21 cellular contexts compared by ENCODE assay signal in genomic region chr2:129117427-129117826, GRCh38.
A peak's percentile ranks its signal among the peaks of the same experiment; 100 is the strongest.
DNase-seq lines count a peak whose midpoint lies in the region; ATAC-seq and TF ChIP-seq lines count a peak whose summit lies in the region.
"Had no signal": no experiment of that assay in that cellular context is flagged by ENCODE, and none has a peak within 500 bp of the region (broad histone marks: within the 10 kb centered on the region; RNA-seq: fewer than 3 reads in every experiment).

No MANE protein-coding gene starts in this region.

- no peak for ATAC-seq in GM19328 (IDR thresholded peaks at IDR 0.05; ENCODE audit: unreplicated experiment)
- ATAC-seq: GM23338 had no signal

- H2AK5ac ChIP-seq in neuronal stem cell (ENCODE audit: low read depth, low read length), result no peak overlapping the region

- no CpG with 5 or more reads among the region's 2 CpGs for WGBS in neuronal stem cell (ENCODE audit: extremely low coverage in 2 of 2, insufficient read length in 2 of 2, insufficient replicate concordance in 1 of 2), 2 donors

- H3K14ac ChIP-seq in neuronal stem cell (ENCODE audit: low read length), result no peak overlapping the region

- H3K9ac ChIP-seq in neuronal stem cell (ENCODE audit: low read depth, low read length, poor library complexity), result no peak overlapping the region
- H3K9ac ChIP-seq: BLaER1 treated with 17β-estradiol and CSF1 and Interleukin-3, amounts not matched to agents 10 nM and 100 nM had no signal

- DNase-seq in astrocyte of the hippocampus (ENCODE audit: low read depth, low spot score) (peak; percentile 93), fibroblast of pulmonary artery (ENCODE audit: low read depth) (peak; percentile 29), neuronal stem cell (ENCODE audit: low spot score) (no peak), stromal cell of bone marrow (ENCODE audit: low read depth) (peak; percentile 3), HUDEP-2 (lab: John Stamatoyannopoulos, UW; ENCODE audit: unreplicated experiment in 76 of 76) (no peak), GM19238 (ENCODE audit: insufficient read length, low spot score) (no peak), NCI-H1105 treated with DMSO at 0.1 percent for 48 hours (lab: John Stamatoyannopoulos, UW) (no peak)
- DNase-seq: CD8-positive, alpha-beta memory T cell; DMS53; EL; HCEC 1CT; Karpas-422; MG63; NCI-H1092; NCI-H524; NCI-H82; SHP77 had no signal

- no peak overlapping the region for H2BK12ac ChIP-seq in neuronal stem cell (ENCODE audit: low read length)

- H3K79me1 ChIP-seq in neuronal stem cell (ENCODE audit: low read depth, low read length), result no peaks in the 10 kb centered on the region

- H3K4ac ChIP-seq in neuronal stem cell (ENCODE audit: low read length), result no peak overlapping the region

- no peak overlapping the region for H2BK120ac ChIP-seq in neuronal stem cell (ENCODE audit: low read depth, low read length)

- H2AFZ ChIP-seq in neuronal stem cell (ENCODE audit: low read length), result peak overlapping the region; percentile 23
- H2AFZ ChIP-seq: GM23338 had no signal

- no peak overlapping the region for H2BK5ac ChIP-seq in neuronal stem cell (ENCODE audit: low read length)

- H3K4me3 ChIP-seq in fibroblast of pulmonary artery (replicated peaks; ENCODE audit: low read depth, low read length) (no peak overlapping the region), neuronal stem cell (ENCODE audit: low read length in 2 of 2) (no peak overlapping the region)
- H3K4me3 ChIP-seq: BLaER1 treated with 17β-estradiol and CSF1 and Interleukin-3, amounts not matched to agents 10 nM and 100 nM; GM12878; GM23338; MG63 had no signal

- H3K18ac ChIP-seq in neuronal stem cell (ENCODE audit: low read length), result peak overlapping the region; percentile 48

- no peak overlapping the region for H3K23ac ChIP-seq in neuronal stem cell (ENCODE audit: low read depth, low read length, poor library complexity)

- no peak overlapping the region for H4K8ac ChIP-seq in neuronal stem cell (ENCODE audit: low read depth, low read length)

- no peak overlapping the region for H2BK15ac ChIP-seq in neuronal stem cell (ENCODE audit: low read length)

- peaks cover 0 to 1% of the 10 kb centered on the region in 2 donors for H3K9me3 ChIP-seq in neuronal stem cell (replicated peaks in 1 of 2; ENCODE audit: control insufficient read depth in 2 of 2, insufficient read depth in 1 of 2, low read depth in 1 of 2, low read length in 2 of 2)
- H3K9me3 ChIP-seq: BLaER1 treated with 17β-estradiol and CSF1 and Interleukin-3, amounts not matched to agents 10 nM and 100 nM; MG63 had no signal

- no peak overlapping the region for H3K4me2 ChIP-seq in neuronal stem cell (ENCODE audit: insufficient read depth, low read length, poor library complexity, severe bottlenecking)
- H3K4me2 ChIP-seq: BLaER1 treated with 17β-estradiol and CSF1 and Interleukin-3, amounts not matched to agents 10 nM and 100 nM; GM23338 had no signal

- no peak overlapping the region for H4K91ac ChIP-seq in neuronal stem cell (ENCODE audit: low read depth, low read length, poor library complexity)

- H3K27me3 ChIP-seq in neuronal stem cell (ENCODE audit: control insufficient read depth in 3 of 3, insufficient read depth in 3 of 3, low read depth in 1 of 3, low read length in 3 of 3), result no peaks in the 10 kb centered on the region
- H3K27me3 ChIP-seq: BLaER1 treated with 17β-estradiol and CSF1 and Interleukin-3, amounts not matched to agents 10 nM and 100 nM; MG63 had no signal

- H3K36me3 ChIP-seq in neuronal stem cell (replicated peaks in 1 of 2; ENCODE audit: control insufficient read depth in 2 of 2, insufficient read depth in 2 of 2, low read length in 2 of 2), result no peaks in the 10 kb centered on the region
- H3K36me3 ChIP-seq: BLaER1 treated with 17β-estradiol and CSF1 and Interleukin-3, amounts not matched to agents 10 nM and 100 nM; MG63 had no signal

- H3K27ac ChIP-seq in neuronal stem cell (replicated peaks; ENCODE audit: low read length), result no peak overlapping the region
- H3K27ac ChIP-seq: BLaER1 treated with 17β-estradiol and CSF1 and Interleukin-3, amounts not matched to agents 10 nM and 100 nM had no signal

- H3K4me1 ChIP-seq in neuronal stem cell (ENCODE audit: control insufficient read depth in 2 of 2, insufficient read depth in 1 of 2, low read depth in 1 of 2, low read length in 2 of 2), result no peaks in the 10 kb centered on the region

- no peak for TF ChIP-seq CTCF in fibroblast of pulmonary artery (IDR thresholded peaks at IDR 0.05; ENCODE audit: low read length, missing control alignments)

Comparison
In these comparisons a context has a peak if more than half of its experiments do, and no peak if none do; other contexts are left out.
1. DNase-seq: peak in astrocyte of the hippocampus (single experiment), fibroblast of pulmonary artery (single experiment) and stromal cell of bone marrow (single experiment); none in neuronal stem cell (single experiment), HUDEP-2 (0 of 76), GM19238 (single experiment) and NCI-H1105 treated with DMSO at 0.1 percent for 48 hours (single experiment).